8 cellular contexts compared by ENCODE assay signal in the genomic region with DNA sequence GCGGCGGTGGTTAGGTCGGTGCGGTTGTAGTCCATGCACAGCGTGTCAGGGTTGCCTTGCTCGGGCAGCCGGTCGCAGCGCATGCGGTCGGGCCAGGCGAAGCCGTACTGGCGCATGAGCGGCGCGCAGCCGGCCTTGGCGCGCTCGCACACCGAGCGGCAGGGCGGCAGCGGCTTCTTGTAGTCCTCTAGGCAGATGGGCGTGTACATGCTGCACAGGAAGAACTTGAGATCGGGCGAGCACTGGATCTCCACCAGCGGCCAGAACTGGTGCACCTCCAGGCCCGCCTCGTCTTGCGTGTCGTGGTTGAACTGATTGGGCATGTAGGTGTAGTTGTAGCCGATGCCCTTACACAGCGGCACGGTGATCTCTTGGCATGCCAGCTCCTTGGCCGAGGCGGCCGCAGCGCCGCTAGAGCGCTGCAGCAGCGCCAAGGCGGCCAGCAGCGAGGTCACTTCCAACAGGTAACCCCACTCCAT. TPM values are rescaled to one million over a fixed set of nuclear protein-coding genes. Genes with fewer than 3 reads are reported as not detected.
DNase-seq lines count a peak whose midpoint lies in the region; ATAC-seq and TF ChIP-seq lines count a peak whose summit lies in the region.

No MANE protein-coding gene starts in this region.

- H3K27me3 ChIP-seq in foreskin keratinocyte (peaks cover 19% of the 10 kb centered on the region), neural progenitor cell (peaks cover 14% of the 10 kb centered on the region), vagina (no peaks in the 10 kb centered on the region)

- H3K27ac ChIP-seq in foreskin keratinocyte (no peak overlapping the region), neural progenitor cell (no peak overlapping the region), vagina (peak overlapping the region; percentile 73)

- H3K4me1 ChIP-seq in foreskin keratinocyte: peaks cover 3% of the 10 kb centered on the region
- peaks cover 53% of the 10 kb centered on the region for H3K4me1 ChIP-seq in neural progenitor cell
- H3K4me1 ChIP-seq in vagina: peaks cover 35% of the 10 kb centered on the region

- H3K79me2 ChIP-seq in neural progenitor cell (ENCODE audit: low read depth): peaks cover 31% of the 10 kb centered on the region

- no peak for TF ChIP-seq CTCF in AG09309 (IDR thresholded peaks at IDR 0.05; ENCODE audit: control insufficient read depth, insufficient read depth, low read depth, low read length, missing control alignments)
- TF ChIP-seq CTCF in foreskin keratinocyte (conservative IDR thresholded peaks at IDR 0.05): peak; percentile 16
- no peak for TF ChIP-seq CTCF in neural progenitor cell (IDR thresholded peaks at IDR 0.05)
- no peak for TF ChIP-seq CTCF in vagina (IDR thresholded peaks at IDR 0.05)

- no peak overlapping the region for H3K27ac Mint-ChIP-seq in neural progenitor cell

- H3K36me3 ChIP-seq in neural progenitor cell (no peaks in the 10 kb centered on the region), vagina (no peaks in the 10 kb centered on the region)

- H3F3A ChIP-seq in neural progenitor cell (ENCODE audit: low read depth): peaks cover 69% of the 10 kb centered on the region

- no peak for TF ChIP-seq POLR2A in vagina (IDR thresholded peaks at IDR 0.05)

- no peaks in the 10 kb centered on the region for H3K36me3 Mint-ChIP-seq in neural progenitor cell

- no peak overlapping the region for H3K9ac ChIP-seq in neural progenitor cell

- H3K4me1 Mint-ChIP-seq in neural progenitor cell: peaks cover 43% of the 10 kb centered on the region

- peaks cover 42% of the 10 kb centered on the region for H4K20me1 ChIP-seq in neural progenitor cell (ENCODE audit: low read depth)

- intact Hi-C loops in vagina (cut with DNase I): loop anchor here (10.0 kb wide), 1 partner anchor 854 kb away; no protein-coding TSS in a partner anchor

- peak overlapping the region; percentile 88 for H3K4me3 Mint-ChIP-seq in neural progenitor cell

- H3K27me3 Mint-ChIP-seq in neural progenitor cell (ENCODE audit: insufficient read depth, low read depth): peaks cover 20% of the 10 kb centered on the region

- ATAC-seq in GM18502 (IDR thresholded peaks at IDR 0.05; ENCODE audit: poor library complexity, unreplicated experiment): peak; percentile 32
- ATAC-seq in HG02981 (IDR thresholded peaks at IDR 0.05; ENCODE audit: unreplicated experiment): peak; percentile 33
- ATAC-seq in foreskin keratinocyte: peak; percentile 67

- H2AFZ ChIP-seq in neural progenitor cell (replicated peaks): peak overlapping the region; percentile 68

- no peaks in the 10 kb centered on the region for H3K9me3 Mint-ChIP-seq in neural progenitor cell

- H3K9me3 ChIP-seq in neural progenitor cell (ENCODE audit: low read depth) (no peaks in the 10 kb centered on the region), vagina (no peaks in the 10 kb centered on the region)

- peak overlapping the region; percentile 54 for H3K4me3 ChIP-seq in AG09309 (ENCODE audit: control insufficient read depth, low read depth, low read length)
- H3K4me3 ChIP-seq in neural progenitor cell: peak overlapping the region; percentile 94
- H3K4me3 ChIP-seq in vagina: peak overlapping the region; percentile 65 to 70

- peak; percentile 67 for DNase-seq in AG09309 (ENCODE audit: low read depth)
- DNase-seq in NCI-H526 treated with DMSO at 0.1 percent for 48 hours (lab: John Stamatoyannopoulos, UW): peak; percentile 13
- peak; percentile 51 for DNase-seq in activated naive CD4-positive, alpha-beta T cell treated with Interleukin-2 at 50 U/mL for 16 hours
- peak; percentile 73 to 82 for DNase-seq in foreskin keratinocyte
- DNase-seq in neural progenitor cell (ENCODE audit: low spot score): peak; percentile 91
- no peak for DNase-seq in vagina (ENCODE audit: extremely low spot score in 2 of 2)

- peak overlapping the region; percentile 94 for H3K4me2 ChIP-seq in neural progenitor cell

RNA-seq across cellular contexts. Expression of gene FZD8, which starts 1.1 kb away (rescaled TPM):
- 7.0 and 8.6 TPM in 2 replicates for total RNA-seq in foreskin keratinocyte
- 4.1 and 4.8 TPM in 2 replicates for polyA plus RNA-seq in foreskin keratinocyte
- 5.0 and 20.7 TPM in 2 replicates for total RNA-seq in neural progenitor cell (ENCODE audit: low replicate concordance)
- 7.6 TPM for total RNA-seq in vagina

RNA-seq across cellular contexts. Expression of gene GJD4, which starts 35.8 kb away (rescaled TPM):
- total RNA-seq in foreskin keratinocyte (not detected in 2 replicates), neural progenitor cell (ENCODE audit: low replicate concordance) (not detected in 2 replicates), vagina (not detected)
- polyA plus RNA-seq in foreskin keratinocyte: not detected in 2 replicates

Comparison
In these comparisons a context has a peak if more than half of its experiments do, and no peak if none do; other contexts are left out.
1. DNase-seq: peak in AG09309 (single experiment), NCI-H526 treated with DMSO at 0.1 percent for 48 hours (single experiment), activated naive CD4-positive, alpha-beta T cell treated with Interleukin-2 at 50 U/mL for 16 hours (single experiment), foreskin keratinocyte (2 of 2) and neural progenitor cell (single experiment); none in vagina (0 of 2).
2. Peak in every context shown above with its lines, with median percentiles within 50 percentile points of each other: H3K4me3 ChIP-seq and ATAC-seq.